8 cellular contexts compared by ENCODE assay signal in genomic region chr3:78659386-78659987, GRCh38.
A peak's percentile ranks its signal among the peaks of the same experiment; 100 is the strongest.
DNase-seq lines count a peak whose midpoint lies in the region; ATAC-seq, FAIRE-seq and TF ChIP-seq lines count a peak whose summit lies in the region.

No MANE protein-coding gene starts in this region.

- POLR2A ChIA-PET in activated CD8-positive, alpha-beta T cell treated with anti-CD3 and anti-CD28 coated beads for 36 hours (lab: Charles Lee): no interaction called here

- intact Hi-C loops in activated CD8-positive, alpha-beta T cell treated with anti-CD3 and anti-CD28 coated beads for 36 hours (cut with micrococcal nuclease): loop anchor here (2.0 to 10.0 kb wide), 3 partner anchors 373 to 835 kb away; no protein-coding TSS in a partner anchor
- intact Hi-C loops in tibial artery (cut with DNase I; ENCODE audit: low total_unique reads): loop anchor here (5.0 kb wide), 1 partner anchor 373 kb away; no protein-coding TSS in a partner anchor

- no peak overlapping the region for H3K4me3 Mint-ChIP-seq in activated CD8-positive, alpha-beta T cell treated with anti-CD3 and anti-CD28 coated beads for 36 hours
- H3K4me3 Mint-ChIP-seq in effector memory CD8-positive, alpha-beta T cell: no peak overlapping the region
- H3K4me3 Mint-ChIP-seq in stimulated activated naive B cell treated with anti-CD40 and anti-IgM and Interleukin-4, amounts not matched to agents 10 μg/mL and 1 μg/mL and 100 μg/mL, for 72 hours: no peak overlapping the region

- no peaks in the 10 kb centered on the region for H3K9me3 Mint-ChIP-seq in activated CD8-positive, alpha-beta T cell treated with anti-CD3 and anti-CD28 coated beads for 36 hours
- H3K9me3 Mint-ChIP-seq in effector memory CD8-positive, alpha-beta T cell: peaks cover 1 to 5% of the 10 kb centered on the region in 2 donors
- no peaks in the 10 kb centered on the region for H3K9me3 Mint-ChIP-seq in stimulated activated naive B cell treated with anti-CD40 and anti-IgM and Interleukin-4, amounts not matched to agents 10 μg/mL and 1 μg/mL and 100 μg/mL, for 72 hours

- no peaks in the 10 kb centered on the region for H3K4me1 ChIP-seq in tibial artery

- no peaks in the 10 kb centered on the region for H3K27me3 ChIP-seq in tibial artery

- no peak overlapping the region for H3K27ac ChIP-seq in tibial artery

- no peaks in the 10 kb centered on the region for H3K36me3 Mint-ChIP-seq in activated CD8-positive, alpha-beta T cell treated with anti-CD3 and anti-CD28 coated beads for 36 hours (ENCODE audit: low read depth)
- H3K36me3 Mint-ChIP-seq in effector memory CD8-positive, alpha-beta T cell (ENCODE audit: insufficient read depth): no peaks in the 10 kb centered on the region
- H3K36me3 Mint-ChIP-seq in stimulated activated naive B cell treated with anti-CD40 and anti-IgM and Interleukin-4, amounts not matched to agents 10 μg/mL and 1 μg/mL and 100 μg/mL, for 72 hours: no peaks in the 10 kb centered on the region

- no peak for FAIRE-seq in HTR-8/SVneo (lab: Jason Lieb, UNC)
- peak; percentile 96 for FAIRE-seq in islet of Langerhans (lab: Jason Lieb, UNC)

- H3K4me1 Mint-ChIP-seq in activated CD8-positive, alpha-beta T cell treated with anti-CD3 and anti-CD28 coated beads for 36 hours (ENCODE audit: low read depth): no peaks in the 10 kb centered on the region
- no peaks in the 10 kb centered on the region for H3K4me1 Mint-ChIP-seq in effector memory CD8-positive, alpha-beta T cell (ENCODE audit: low read depth in 2 of 2)
- H3K4me1 Mint-ChIP-seq in stimulated activated naive B cell treated with anti-CD40 and anti-IgM and Interleukin-4, amounts not matched to agents 10 μg/mL and 1 μg/mL and 100 μg/mL, for 72 hours: no peaks in the 10 kb centered on the region

- no peak for ATAC-seq in activated CD8-positive, alpha-beta T cell treated with anti-CD3 and anti-CD28 coated beads for 36 hours
- no peak for ATAC-seq in effector memory CD8-positive, alpha-beta T cell (replicated peaks)
- no peak for ATAC-seq in stimulated activated naive B cell treated with anti-CD40 and anti-IgM and Interleukin-4, amounts not matched to agents 10 μg/mL and 1 μg/mL and 100 μg/mL, for 72 hours (replicated peaks)

- CTCF ChIA-PET in activated CD8-positive, alpha-beta T cell treated with anti-CD3 and anti-CD28 coated beads for 36 hours (lab: Charles Lee): no interaction called here

- H3K27ac Mint-ChIP-seq in activated CD8-positive, alpha-beta T cell treated with anti-CD3 and anti-CD28 coated beads for 36 hours: no peak overlapping the region
- H3K27ac Mint-ChIP-seq in effector memory CD8-positive, alpha-beta T cell: no peak overlapping the region
- H3K27ac Mint-ChIP-seq in stimulated activated naive B cell treated with anti-CD40 and anti-IgM and Interleukin-4, amounts not matched to agents 10 μg/mL and 1 μg/mL and 100 μg/mL, for 72 hours: no peak overlapping the region

- H3K27me3 Mint-ChIP-seq in activated CD8-positive, alpha-beta T cell treated with anti-CD3 and anti-CD28 coated beads for 36 hours: no peaks in the 10 kb centered on the region
- no peaks in the 10 kb centered on the region for H3K27me3 Mint-ChIP-seq in effector memory CD8-positive, alpha-beta T cell
- no peaks in the 10 kb centered on the region for H3K27me3 Mint-ChIP-seq in stimulated activated naive B cell treated with anti-CD40 and anti-IgM and Interleukin-4, amounts not matched to agents 10 μg/mL and 1 μg/mL and 100 μg/mL, for 72 hours

- peak; percentile 29 for DNase-seq in activated CD4-positive, alpha-beta T cell treated with anti-CD3 and anti-CD28 coated beads for 48 hours
- no peak for DNase-seq in activated CD4-positive, alpha-beta T cell treated with anti-CD3 and anti-CD28 coated beads for 1 hour
- peak; percentile 5 for DNase-seq in HTR-8/SVneo (ENCODE audit: insufficient read length, low spot score)
- DNase-seq in activated CD8-positive, alpha-beta T cell treated with anti-CD3 and anti-CD28 coated beads for 36 hours: peak; percentile 56
- no peak for DNase-seq in tibial artery
- DNase-seq in effector memory CD8-positive, alpha-beta T cell: no peak
- no peak for DNase-seq in stimulated activated naive B cell treated with anti-CD40 and anti-IgM and Interleukin-4, amounts not matched to agents 10 μg/mL and 1 μg/mL and 100 μg/mL, for 72 hours

- peaks cover 0 to 6% (median 0%) of the 10 kb centered on the region in 3 donors for H3K36me3 ChIP-seq in tibial artery

- no peaks in the 10 kb centered on the region for H3K9me3 ChIP-seq in tibial artery

- no peak overlapping the region for H3K4me3 ChIP-seq in tibial artery

- TF ChIP-seq CTCF in activated CD8-positive, alpha-beta T cell treated with anti-CD3 and anti-CD28 coated beads for 36 hours (IDR thresholded peaks at IDR 0.05): peak; percentile 77
- TF ChIP-seq CTCF in tibial artery (IDR thresholded peaks at IDR 0.05): peak; percentile 52 to 62

Comparison
In these comparisons a context has a peak if more than half of its experiments do, and no peak if none do; other contexts are left out.
1. DNase-seq: peak in activated CD4-positive, alpha-beta T cell treated with anti-CD3 and anti-CD28 coated beads for 48 hours (single experiment), HTR-8/SVneo (single experiment) and activated CD8-positive, alpha-beta T cell treated with anti-CD3 and anti-CD28 coated beads for 36 hours (single experiment); none in activated CD4-positive, alpha-beta T cell treated with anti-CD3 and anti-CD28 coated beads for 1 hour (single experiment), tibial artery (0 of 2), effector memory CD8-positive, alpha-beta T cell (0 of 3) and stimulated activated naive B cell treated with anti-CD40 and anti-IgM and Interleukin-4, amounts not matched to agents 10 μg/mL and 1 μg/mL and 100 μg/mL, for 72 hours (single experiment).